Comparison of ENCODE assay signal across 12 cellular contexts in genomic region chr14:50303744-50304471, GRCh38. TPM values are rescaled to one million over a fixed set of nuclear protein-coding genes. Genes with fewer than 3 reads are reported as not detected.
A peak's percentile ranks its signal among the peaks of the same experiment; 100 is the strongest.
DNase-seq lines count a peak whose midpoint lies in the region; ATAC-seq and TF ChIP-seq lines count a peak whose summit lies in the region.
"Had no signal": no experiment of that assay in that cellular context is flagged by ENCODE, and none has a peak within 500 bp of the region (broad histone marks: within the 10 kb centered on the region; RNA-seq: fewer than 3 reads in every experiment).

No MANE protein-coding gene starts in this region.

- WGBS in upper lobe of left lung, 2 donors, result 62 to 71% methylated on average over 8 of the region's 8 CpGs

- H3K4me3 Mint-ChIP-seq in T-helper 17 cell, result no peak overlapping the region
- no peak overlapping the region for H3K4me3 Mint-ChIP-seq in Calu3 (ENCODE audit: low read depth, unreplicated experiment)
- H3K4me3 Mint-ChIP-seq: activated CD8-positive, alpha-beta T cell treated with anti-CD3 and anti-CD28 coated beads for 36 hours had no signal

- H3K4me1 ChIP-seq in upper lobe of left lung, result peaks cover 0 to 4% (median 0%) of the 10 kb centered on the region in 4 donors

- no peak for TF ChIP-seq EP300 in upper lobe of left lung (IDR thresholded peaks at IDR 0.05)

- no peaks in the 10 kb centered on the region for H3K27me3 ChIP-seq in upper lobe of left lung

- peak; percentile 16 for DNase-seq in NCI-H446 treated with DMSO at 0.1 percent for 48 hours (lab: John Stamatoyannopoulos, UW)
- no peak for DNase-seq in NCI-H446 (lab: John Stamatoyannopoulos, UW)
- DNase-seq in T-helper 17 cell, result no peak
- DNase-seq in left ventricle myocardium superior, result no peak
- DNase-seq in upper lobe of left lung, result peak in 1 of 2 donors; percentile 84
- DNase-seq in DMS153 treated with DMSO at 0.1 percent for 48 hours (lab: John Stamatoyannopoulos, UW; ENCODE audit: unreplicated experiment), result no peak
- DNase-seq in Calu3, result no peak
- DNase-seq in GM19238 (ENCODE audit: insufficient read length, low spot score), result no peak
- DNase-seq: 8988T; activated CD8-positive, alpha-beta T cell treated with anti-CD3 and anti-CD28 coated beads for 36 hours; RPMI8226; stimulated activated CD4-positive, alpha-beta T cell treated with anti-CD3 and anti-CD28 coated beads, Interleukin-1b, Interleukin-23, amount 100 ng/mL, for 48 hours had no signal

- H3K4me1 Mint-ChIP-seq in T-helper 17 cell, result peaks cover 9% of the 10 kb centered on the region
- no peaks in the 10 kb centered on the region for H3K4me1 Mint-ChIP-seq in Calu3 (ENCODE audit: low read depth, unreplicated experiment)

- BruUV-seq in Calu3 (replicated peaks; lab: Mats Ljungman, UMichigan), result no TSS peak

- H3K4me3 ChIP-seq in upper lobe of left lung, result no peak overlapping the region

- no peak overlapping the region for H3K27ac ChIP-seq in upper lobe of left lung

- TF ChIP-seq POLR2A in upper lobe of left lung (IDR thresholded peaks at IDR 0.05), result no peak

- H3K27me3 Mint-ChIP-seq in T-helper 17 cell (no peaks in the 10 kb centered on the region), Calu3 (ENCODE audit: unreplicated experiment) (no peaks in the 10 kb centered on the region)
- H3K27me3 Mint-ChIP-seq: activated CD8-positive, alpha-beta T cell treated with anti-CD3 and anti-CD28 coated beads for 36 hours had no signal

- no peaks in the 10 kb centered on the region for H3K36me3 ChIP-seq in upper lobe of left lung

- TF ChIP-seq CTCF in upper lobe of left lung (IDR thresholded peaks at IDR 0.05) (no peak), Calu3 (IDR thresholded peaks at IDR 0.05; ENCODE audit: unreplicated experiment) (no peak)

- ATAC-seq in T-helper 17 cell (peak; percentile 30), left ventricle myocardium superior (peak; percentile 63), upper lobe of left lung (ENCODE audit: low FRiP score in 2 of 2) (peak; percentile 57 to 76)
- ATAC-seq: activated CD8-positive, alpha-beta T cell treated with anti-CD3 and anti-CD28 coated beads for 36 hours had no signal

- H3K36me3 Mint-ChIP-seq in T-helper 17 cell (ENCODE audit: low read depth) (peaks cover 9% of the 10 kb centered on the region), Calu3 (ENCODE audit: insufficient read depth, unreplicated experiment) (no peaks in the 10 kb centered on the region)

- intact Hi-C loops in left ventricle myocardium superior (cut with micrococcal nuclease) (no loop called here), Calu3 (cut with micrococcal nuclease; ENCODE audit: unreplicated experiment) (no loop called here)

- H3K9me3 Mint-ChIP-seq in Calu3 (ENCODE audit: low read depth, unreplicated experiment), result peaks cover 2% of the 10 kb centered on the region
- H3K9me3 Mint-ChIP-seq: activated CD8-positive, alpha-beta T cell treated with anti-CD3 and anti-CD28 coated beads for 36 hours had no signal

- H3K9me3 ChIP-seq in T-helper 17 cell (ENCODE audit: control insufficient read depth, low read length, poor library complexity, severe bottlenecking), result no peaks in the 10 kb centered on the region
- H3K9me3 ChIP-seq in upper lobe of left lung, result no peaks in the 10 kb centered on the region

- CTCF ChIA-PET in Calu3 (lab: Charles Lee), result interaction anchor here (0.7 kb wide), 1 partner anchor 14 kb away, joined by 7 read pairs; no protein-coding TSS in a partner anchor

- H3K27ac Mint-ChIP-seq in T-helper 17 cell, result no peak overlapping the region
- no peak overlapping the region for H3K27ac Mint-ChIP-seq in Calu3 (ENCODE audit: unreplicated experiment)
- H3K27ac Mint-ChIP-seq: activated CD8-positive, alpha-beta T cell treated with anti-CD3 and anti-CD28 coated beads for 36 hours had no signal

RNA-seq across cellular contexts. Expression of gene L2HGDH, which starts 8.1 kb away (rescaled TPM):
- 1 to 10 TPM; 1.8 to 4.1 TPM for total RNA-seq in T-helper 17 cell
- 13.4 TPM for total RNA-seq in left ventricle myocardium superior
- total RNA-seq in upper lobe of left lung, result 10 to 100 TPM in 1 of 6 donors, 1 to 10 TPM in 5; 1.1 to 10.1 (median 4.6) TPM
- 13.9 and 15.8 TPM in 2 replicates for total RNA-seq in Calu3 (2022)

RNA-seq across cellular contexts. Expression of gene DMAC2L, which starts 8.2 kb away (rescaled TPM):
- 10 to 100 TPM; 12.0 to 16.1 TPM for total RNA-seq in T-helper 17 cell
- total RNA-seq in left ventricle myocardium superior, result 22.6 TPM
- 10 to 100 TPM; 13.5 to 23.7 (median 21.6) TPM for total RNA-seq in upper lobe of left lung
- 21.2 and 22.1 TPM in 2 replicates for total RNA-seq in Calu3 (2022)
